18 cellular contexts compared by ENCODE assay signal in genomic region chr18:49590608-49591007, GRCh38. TPM values are rescaled to one million over a fixed set of nuclear protein-coding genes. Genes with fewer than 3 reads are reported as not detected.
DNase-seq lines count a peak whose midpoint lies in the region; ATAC-seq, FAIRE-seq and TF ChIP-seq lines count a peak whose summit lies in the region.
"Had no signal": no experiment of that assay in that cellular context is flagged by ENCODE, and none has a peak within 500 bp of the region (broad histone marks: within the 10 kb centered on the region; RNA-seq: fewer than 3 reads in every experiment).

No MANE protein-coding gene starts in this region.

- H3K4me1 Mint-ChIP-seq in mesothelial cell of epicardium = no peaks in the 10 kb centered on the region
- H3K4me1 Mint-ChIP-seq: B cell had no signal

- no peaks in the 10 kb centered on the region for H3K9me3 Mint-ChIP-seq in mesothelial cell of epicardium

- no peaks in the 10 kb centered on the region for H3K27me3 Mint-ChIP-seq in mesothelial cell of epicardium (ENCODE audit: low read depth)

- no peak for FAIRE-seq in H54 (lab: Jason Lieb, UNC)
- FAIRE-seq: GM12878 had no signal

- intact Hi-C loops in left colon (cut with DNase I, micrococcal nuclease) = no loop called here
- intact Hi-C loops in upper lobe of right lung (cut with DNase I) = no loop called here

- H3K27me3 ChIP-seq in muscle layer of duodenum (ENCODE audit: low read depth, low read length) (no peaks in the 10 kb centered on the region), upper lobe of right lung (no peaks in the 10 kb centered on the region)

- H3K4me1 ChIP-seq in muscle layer of duodenum (ENCODE audit: control insufficient read depth in 1 of 2, insufficient read depth in 2 of 2, low read length in 2 of 2) (no peaks in the 10 kb centered on the region), upper lobe of right lung (no peaks in the 10 kb centered on the region)
- H3K4me1 ChIP-seq: Caco-2 had no signal

- peaks cover 5% of the 10 kb centered on the region for H3K36me3 Mint-ChIP-seq in mesothelial cell of epicardium

- no peak overlapping the region for H3K27ac Mint-ChIP-seq in mesothelial cell of epicardium
- H3K27ac Mint-ChIP-seq: B cell had no signal

- peak; percentile 50 for ATAC-seq in left colon
- peak; percentile 33 for ATAC-seq in upper lobe of right lung
- ATAC-seq: GM12878, HCT116 had no signal

- H3K9me3 ChIP-seq in muscle layer of duodenum (ENCODE audit: control insufficient read depth in 1 of 2, low read length in 2 of 2) (no peaks in the 10 kb centered on the region), upper lobe of right lung (no peaks in the 10 kb centered on the region)
- H3K9me3 ChIP-seq: Caco-2 had no signal

- no peaks in the 10 kb centered on the region for H3K36me3 ChIP-seq in muscle layer of duodenum (ENCODE audit: control insufficient read depth in 1 of 2, insufficient read depth in 2 of 2, low read length in 2 of 2)
- H3K36me3 ChIP-seq in upper lobe of right lung = no peaks in the 10 kb centered on the region

- DNase-seq in NCI-H2171 treated with DMSO at 0.1 percent for 48 hours (lab: John Stamatoyannopoulos, UW) (peak; percentile 7), NCI-H2171 (lab: John Stamatoyannopoulos, UW) (no peak), left colon (peak; percentile 49 to 55), upper lobe of right lung (no peak), erythroblast (lab: John Stamatoyannopoulos, UW) (no peak), H54 (ENCODE audit: insufficient read length, low spot score) (no peak), mesothelial cell of epicardium (ENCODE audit: low spot score in 2 of 2, unreplicated experiment in 2 of 2) (no peak)
- DNase-seq: 8988T; Caco-2; DMS153; EL; GM23248; NCI-H2029 treated with DMSO at 0.1 percent for 48 hours; NK-92 treated with Interleukin-12 subunit alpha and Interleukin-12 subunit beta, amount 100 ng/mL, for 24 hours had no signal

- H3K27ac ChIP-seq in muscle layer of duodenum (ENCODE audit: low read length) (peak overlapping the region; percentile 52), upper lobe of right lung (no peak overlapping the region)
- H3K27ac ChIP-seq: GM23248 had no signal

- TF ChIP-seq CTCF in upper lobe of right lung (IDR thresholded peaks at IDR 0.05) (no peak), mesothelial cell of epicardium (IDR thresholded peaks at IDR 0.05; ENCODE audit: unreplicated experiment) (no peak)

- no peak overlapping the region for H3K4me3 Mint-ChIP-seq in mesothelial cell of epicardium
- H3K4me3 Mint-ChIP-seq: B cell had no signal

- no peak overlapping the region for H3K4me3 ChIP-seq in muscle layer of duodenum (ENCODE audit: low read depth in 1 of 2, low read length in 2 of 2)
- H3K4me3 ChIP-seq in upper lobe of right lung = no peak overlapping the region
- H3K4me3 ChIP-seq: GM12878, GM23248 had no signal

- TF ChIP-seq POLR2A in erythroblast (IDR thresholded peaks at IDR 0.05; ENCODE audit: low read length) (no peak), H54 (IDR thresholded peaks at IDR 0.05; ENCODE audit: low read depth, low read length) (no peak)

RNA-seq across cellular contexts. Expression of gene LIPG, which starts 28.8 kb away (rescaled TPM):
- total RNA-seq in left colon (10 to 100 TPM; 14.2 to 39.0 TPM), upper lobe of right lung (10.2 TPM), mesothelial cell of epicardium (22.3 to 26.0 TPM (median 25.7 TPM) in 3 replicates)
- total RNA-seq: B cell had no signal

Comparison
In these comparisons a context has a peak if more than half of its experiments do, and no peak if none do; other contexts are left out.
1. DNase-seq: peak in NCI-H2171 treated with DMSO at 0.1 percent for 48 hours (single experiment) and left colon (2 of 2); none in NCI-H2171 (single experiment), upper lobe of right lung (single experiment), erythroblast (0 of 2), H54 (single experiment) and mesothelial cell of epicardium (0 of 2).